24 cellular contexts compared by ENCODE assay signal in genomic region chr9:34400686-34401602, GRCh38. TPM values are rescaled to one million over a fixed set of nuclear protein-coding genes. Genes with fewer than 3 reads are reported as not detected.
A peak's percentile ranks its signal among the peaks of the same experiment; 100 is the strongest.
DNase-seq lines count a peak whose midpoint lies in the region; ATAC-seq and TF ChIP-seq lines count a peak whose summit lies in the region.
"Had no signal": no experiment of that assay in that cellular context is flagged by ENCODE, and none has a peak within 500 bp of the region (broad histone marks: within the 10 kb centered on the region; RNA-seq: fewer than 3 reads in every experiment).

No MANE protein-coding gene starts in this region.

- no peak overlapping the region for H4K8ac ChIP-seq in neuronal stem cell (ENCODE audit: low read depth, low read length)

- no peak overlapping the region for H3K27ac ChIP-seq in right atrium auricular region
- no peak overlapping the region for H3K27ac ChIP-seq in neuronal stem cell (replicated peaks; ENCODE audit: low read length)
- H3K27ac ChIP-seq: A549; BLaER1 treated with 17β-estradiol and CSF1 and Interleukin-3, amounts not matched to agents 10 nM and 100 nM had no signal

- no CpG with 5 or more reads among the region's 40 CpGs for WGBS in neuronal stem cell (ENCODE audit: extremely low coverage in 2 of 2, insufficient read length in 2 of 2, insufficient replicate concordance in 1 of 2), 2 donors

- H3K27me3 ChIP-seq in right atrium auricular region (no peaks in the 10 kb centered on the region), H7 (ENCODE audit: control insufficient read depth, insufficient read depth, low read length) (no peaks in the 10 kb centered on the region), neuronal stem cell (ENCODE audit: control insufficient read depth in 3 of 3, insufficient read depth in 3 of 3, low read depth in 1 of 3, low read length in 3 of 3) (no peaks in the 10 kb centered on the region)
- H3K27me3 ChIP-seq: BE2C; BLaER1 treated with 17β-estradiol and CSF1 and Interleukin-3, amounts not matched to agents 10 nM and 100 nM had no signal

- no peak overlapping the region for H2BK120ac ChIP-seq in neuronal stem cell (ENCODE audit: low read depth, low read length)

- intact Hi-C loops in cardiac septum (cut with DNase I) (loop anchor here (5.0 kb wide), 2 partner anchors 146 to 191 kb away; no protein-coding TSS in a partner anchor), posterior vena cava (cut with DNase I) (loop anchor here (5.0 to 10.0 kb wide), 5 partner anchors 101 to 194 kb away; partner anchors contain the start of gene CNTFR (in 1 of the 2))

- no peaks in the 10 kb centered on the region for H3K9me3 Mint-ChIP-seq in central memory CD8-positive, alpha-beta T cell
- H3K9me3 Mint-ChIP-seq: CD4-positive, alpha-beta T cell; CD8-positive, alpha-beta memory T cell; H9 had no signal

- H2AFZ ChIP-seq in neuronal stem cell (ENCODE audit: low read length): no peak overlapping the region

- no peak overlapping the region for H3K18ac ChIP-seq in neuronal stem cell (ENCODE audit: low read length)

- H3K9ac ChIP-seq in neuronal stem cell (ENCODE audit: low read depth, low read length, poor library complexity): no peak overlapping the region
- H3K9ac ChIP-seq: BLaER1 treated with 17β-estradiol and CSF1 and Interleukin-3, amounts not matched to agents 10 nM and 100 nM had no signal

- H3K4ac ChIP-seq in neuronal stem cell (ENCODE audit: low read length): no peak overlapping the region

- no peak for ATAC-seq in central memory CD8-positive, alpha-beta T cell (replicated peaks; ENCODE audit: extremely low read depth, poor library complexity, severe bottlenecking)
- no peak for ATAC-seq in HG03159 (IDR thresholded peaks at IDR 0.05; ENCODE audit: unreplicated experiment)
- ATAC-seq: A549, GM12878, HCT116 had no signal

- no peak for TF ChIP-seq CTCF in right atrium auricular region (IDR thresholded peaks at IDR 0.05)

- no peak overlapping the region for H3K27ac Mint-ChIP-seq in central memory CD8-positive, alpha-beta T cell (ENCODE audit: low read depth)
- H3K27ac Mint-ChIP-seq: CD4-positive, alpha-beta T cell had no signal

- H3K9me3 ChIP-seq in right atrium auricular region: no peaks in the 10 kb centered on the region
- no peaks in the 10 kb centered on the region for H3K9me3 ChIP-seq in neuronal stem cell (replicated peaks in 1 of 2; ENCODE audit: control insufficient read depth in 2 of 2, insufficient read depth in 1 of 2, low read depth in 1 of 2, low read length in 2 of 2)
- H3K9me3 ChIP-seq: A549; BE2C; BLaER1 treated with 17β-estradiol and CSF1 and Interleukin-3, amounts not matched to agents 10 nM and 100 nM had no signal

- H3K4me3 ChIP-seq in right atrium auricular region (no peak overlapping the region), H7 (ENCODE audit: insufficient read depth, low read depth, low read length) (no peak overlapping the region), neuronal stem cell (ENCODE audit: low read length in 2 of 2) (no peak overlapping the region)
- H3K4me3 ChIP-seq: A549; BLaER1 treated with 17β-estradiol and CSF1 and Interleukin-3, amounts not matched to agents 10 nM and 100 nM; GM12878 had no signal

- H3K4me2 ChIP-seq in neuronal stem cell (ENCODE audit: insufficient read depth, low read length, poor library complexity, severe bottlenecking): no peak overlapping the region
- H3K4me2 ChIP-seq: A549; BLaER1 treated with 17β-estradiol and CSF1 and Interleukin-3, amounts not matched to agents 10 nM and 100 nM had no signal

- no peaks in the 10 kb centered on the region for H3K4me1 Mint-ChIP-seq in central memory CD8-positive, alpha-beta T cell
- H3K4me1 Mint-ChIP-seq: CD14-positive monocyte; CD8-positive, alpha-beta memory T cell; H9 had no signal

- H2AK5ac ChIP-seq in neuronal stem cell (ENCODE audit: low read depth, low read length): no peak overlapping the region

- no peak overlapping the region for H2BK5ac ChIP-seq in neuronal stem cell (ENCODE audit: low read length)

- H3K4me1 ChIP-seq in right atrium auricular region (no peaks in the 10 kb centered on the region), neuronal stem cell (ENCODE audit: control insufficient read depth in 2 of 2, insufficient read depth in 1 of 2, low read depth in 1 of 2, low read length in 2 of 2) (no peaks in the 10 kb centered on the region)
- H3K4me1 ChIP-seq: BLaER1 treated with 17β-estradiol and CSF1 and Interleukin-3, amounts not matched to agents 10 nM and 100 nM had no signal

- no peaks in the 10 kb centered on the region for H3K27me3 Mint-ChIP-seq in central memory CD8-positive, alpha-beta T cell
- H3K27me3 Mint-ChIP-seq: CD4-positive, alpha-beta T cell; CD8-positive, alpha-beta memory T cell had no signal

- H3K36me3 ChIP-seq in right atrium auricular region: peaks cover 63% of the 10 kb centered on the region
- H3K36me3 ChIP-seq in H7 (replicated peaks; ENCODE audit: control insufficient read depth, insufficient read depth, low read length): peaks cover 2% of the 10 kb centered on the region
- peaks cover 1 to 86% of the 10 kb centered on the region in 2 donors for H3K36me3 ChIP-seq in neuronal stem cell (replicated peaks in 1 of 2; ENCODE audit: control insufficient read depth in 2 of 2, insufficient read depth in 2 of 2, low read length in 2 of 2)

- H4K91ac ChIP-seq in neuronal stem cell (ENCODE audit: low read depth, low read length, poor library complexity): no peak overlapping the region

- peak overlapping the region; percentile 21 for H3K4me3 Mint-ChIP-seq in central memory CD8-positive, alpha-beta T cell
- H3K4me3 Mint-ChIP-seq: CD14-positive monocyte; CD4-positive, alpha-beta T cell; CD8-positive, alpha-beta memory T cell; H9 had no signal

- H3K36me3 Mint-ChIP-seq in central memory CD8-positive, alpha-beta T cell (ENCODE audit: insufficient read depth): peaks cover 3% of the 10 kb centered on the region

- no peak overlapping the region for H2BK12ac ChIP-seq in neuronal stem cell (ENCODE audit: low read length)

- H3K79me1 ChIP-seq in neuronal stem cell (ENCODE audit: low read depth, low read length): no peaks in the 10 kb centered on the region

- peak; percentile 60 for DNase-seq in cardiac septum (ENCODE audit: low spot score)
- no peak for DNase-seq in right atrium auricular region (ENCODE audit: low spot score)
- DNase-seq in H7: peak; percentile 51
- no peak for DNase-seq in central memory CD8-positive, alpha-beta T cell (ENCODE audit: low spot score in 2 of 2)
- no peak for DNase-seq in neuronal stem cell (ENCODE audit: low spot score)
- no peak for DNase-seq in effector CD4-positive, alpha-beta T cell
- DNase-seq in posterior vena cava (ENCODE audit: low spot score): no peak
- DNase-seq: 8988T; ACHN; AML-193; BE2C; CD4-positive, alpha-beta T cell; CD8-positive, alpha-beta memory T cell; DMS 273 treated with DMSO at 0.1 percent for 48 hours; DMS79; EL; GDM1 had no signal

- H3K23ac ChIP-seq in neuronal stem cell (ENCODE audit: low read depth, low read length, poor library complexity): peak overlapping the region; percentile 57

- no peak overlapping the region for H2BK15ac ChIP-seq in neuronal stem cell (ENCODE audit: low read length)

- no peak overlapping the region for H3K14ac ChIP-seq in neuronal stem cell (ENCODE audit: low read length)

RNA-seq across cellular contexts. Expression of gene MYORG, which starts 24.2 kb away (rescaled TPM):
- total RNA-seq in cardiac septum: 9.7 TPM
- 1 to 10 TPM; 5.4 to 7.4 TPM for total RNA-seq in right atrium auricular region
- total RNA-seq in H7 (2014; rRNA removed; shearing (Covaris generic)): 12.3 and 19.8 TPM in 2 replicates
- polyA plus RNA-seq in neuronal stem cell (2013, experiment 1 of 2): 0.06 TPM
- polyA plus RNA-seq in neuronal stem cell (2013, experiment 2 of 2): 0.07 TPM
- total RNA-seq in posterior vena cava: 10 to 100 TPM; 12.0 to 30.6 TPM

RNA-seq across cellular contexts. Expression of gene FAM219A, which starts 57.4 kb away (rescaled TPM):
- total RNA-seq in cardiac septum (39.1 TPM), right atrium auricular region (10 to 100 TPM; 10.5 to 19.9 TPM), posterior vena cava (10 to 100 TPM; 26.3 to 39.3 TPM)
- 20.3 and 22.7 TPM in 2 replicates for total RNA-seq in H7 (2014; rRNA removed; shearing (Covaris generic))
- 6.8 TPM for polyA plus RNA-seq in neuronal stem cell (2013, experiment 1 of 2)
- polyA plus RNA-seq in neuronal stem cell (2013, experiment 2 of 2): 7.5 TPM

RNA-seq across cellular contexts. Expression of gene DNAI1, which starts 57.7 kb away (rescaled TPM):
- total RNA-seq in cardiac septum (0.30 TPM), right atrium auricular region (not detected), posterior vena cava (not detected)
- 0.35 and 0.96 TPM in 2 replicates for total RNA-seq in H7 (2014; rRNA removed; shearing (Covaris generic))
- 0.99 TPM for polyA plus RNA-seq in neuronal stem cell (2013, experiment 1 of 2)
- 1.3 TPM for polyA plus RNA-seq in neuronal stem cell (2013, experiment 2 of 2)
- total RNA-seq: CD4-positive, alpha-beta T cell; CD8-positive, alpha-beta memory T cell; GM12878 had no signal
- polyA plus RNA-seq: CD14-positive monocyte; CD8-positive, alpha-beta memory T cell; GM12878 had no signal

Comparison
In these comparisons a context has a peak if more than half of its experiments do, and no peak if none do; other contexts are left out.
1. DNase-seq: peak in cardiac septum (single experiment) and H7 (single experiment); none in right atrium auricular region (single experiment), central memory CD8-positive, alpha-beta T cell (0 of 2), neuronal stem cell (single experiment), effector CD4-positive, alpha-beta T cell (single experiment) and posterior vena cava (single experiment).